ENCODE assay signal across 11 cellular contexts in genomic region chr6:150001295-150001990, GRCh38. TPM values are rescaled to one million over a fixed set of nuclear protein-coding genes. Genes with fewer than 3 reads are reported as not detected.
DNase-seq lines count a peak whose midpoint lies in the region; ATAC-seq and TF ChIP-seq lines count a peak whose summit lies in the region.
"Had no signal": no experiment of that assay in that cellular context is flagged by ENCODE, and none has a peak within 500 bp of the region (broad histone marks: within the 10 kb centered on the region; RNA-seq: fewer than 3 reads in every experiment).

No MANE protein-coding gene starts in this region.

- no peaks in the 10 kb centered on the region for H3K36me3 ChIP-seq in left ventricle myocardium inferior

- no peaks in the 10 kb centered on the region for H3K9me3 ChIP-seq in left ventricle myocardium inferior (replicated peaks)

- TF ChIP-seq CTCF in natural killer cell (IDR thresholded peaks at IDR 0.05) (no peak), left ventricle myocardium inferior (IDR thresholded peaks at IDR 0.05; ENCODE audit: borderline replicate concordance) (no peak)

- intact Hi-C loops in activated CD4-positive, alpha-beta T cell treated with anti-CD3 and anti-CD28 coated beads, Interleukin-2, amount 10 ng/mL, durations not matched to agents 24 days and 14 days (cut with micrococcal nuclease) = loop anchor here (1.0 to 10.0 kb wide), 7 partner anchors 10 to 866 kb away; partner anchors contain the start of genes LATS1, MTHFD1L, NUP43 and PCMT1
- intact Hi-C loops in natural killer cell (cut with micrococcal nuclease) = loop anchor here (5.0 kb wide), 1 partner anchor 39 kb away; the partner anchor contains the start of gene ULBP1
- intact Hi-C loops in left ventricle myocardium inferior (cut with micrococcal nuclease) = no loop called here

- peaks cover 29% of the 10 kb centered on the region for H3K27me3 Mint-ChIP-seq in activated CD4-positive, alpha-beta T cell treated with anti-CD3 and anti-CD28 coated beads, Interleukin-2, amount 10 ng/mL, durations not matched to agents 24 days and 14 days
- peaks cover 14 to 17% of the 10 kb centered on the region in 2 donors for H3K27me3 Mint-ChIP-seq in natural killer cell (ENCODE audit: low read depth in 2 of 2)

- H3K4me3 ChIP-seq in left ventricle myocardium inferior = no peak overlapping the region

- H3K9me3 Mint-ChIP-seq in activated CD4-positive, alpha-beta T cell treated with anti-CD3 and anti-CD28 coated beads, Interleukin-2, amount 10 ng/mL, durations not matched to agents 24 days and 14 days = peaks cover 4% of the 10 kb centered on the region
- no peaks in the 10 kb centered on the region for H3K9me3 Mint-ChIP-seq in natural killer cell

- DNase-seq in activated CD4-positive, alpha-beta T cell treated with anti-CD3 and anti-CD28 coated beads, Interleukin-2, amount 10 ng/mL, durations not matched to agents 24 days and 14 days = peak; percentile 83
- DNase-seq in activated CD4-positive, alpha-beta T cell treated with anti-CD3 and anti-CD28 coated beads, Interleukin-2, amount 50 U/mL, for 4 hours = no peak
- DNase-seq in natural killer cell = no peak
- DNase-seq in NCI-H2107 (lab: John Stamatoyannopoulos, UW) = no peak
- no peak for DNase-seq in NOMO-1 treated with dmso at 0.1 percent for 144 hours (lab: John Stamatoyannopoulos, UW; ENCODE audit: unreplicated experiment)
- DNase-seq in left ventricle myocardium inferior = no peak
- DNase-seq: activated gamma-delta T cell treated with Interleukin-2 at 50 U/mL for 16 hours, H7, KBM-7 had no signal

- H3K27me3 ChIP-seq in left ventricle myocardium inferior (ENCODE audit: low read depth) = peaks cover 80% of the 10 kb centered on the region

- peaks cover 14% of the 10 kb centered on the region for H3K36me3 Mint-ChIP-seq in activated CD4-positive, alpha-beta T cell treated with anti-CD3 and anti-CD28 coated beads, Interleukin-2, amount 10 ng/mL, durations not matched to agents 24 days and 14 days (ENCODE audit: low read depth)
- no peaks in the 10 kb centered on the region for H3K36me3 Mint-ChIP-seq in natural killer cell

- H3K4me1 Mint-ChIP-seq in activated CD4-positive, alpha-beta T cell treated with anti-CD3 and anti-CD28 coated beads, Interleukin-2, amount 10 ng/mL, durations not matched to agents 24 days and 14 days = peaks cover 46% of the 10 kb centered on the region
- H3K4me1 Mint-ChIP-seq in natural killer cell = peaks cover 25 to 56% of the 10 kb centered on the region in 2 donors

- peak; percentile 39 for ATAC-seq in GM21619 (IDR thresholded peaks at IDR 0.05; ENCODE audit: unreplicated experiment)
- peak; percentile 50 for ATAC-seq in HG03575 (IDR thresholded peaks at IDR 0.05; ENCODE audit: extremely low read depth, insufficient number of reproducible peaks, low FRiP score, unreplicated experiment)
- peak in 1 of 3 donors; percentile 15 for ATAC-seq in natural killer cell

- H3K27ac ChIP-seq in left ventricle myocardium inferior (replicated peaks) = no peak overlapping the region

- peak overlapping the region; percentile 52 for H3K27ac Mint-ChIP-seq in activated CD4-positive, alpha-beta T cell treated with anti-CD3 and anti-CD28 coated beads, Interleukin-2, amount 10 ng/mL, durations not matched to agents 24 days and 14 days
- peak overlapping the region; percentile 29 to 86 for H3K27ac Mint-ChIP-seq in natural killer cell

- H3K4me3 Mint-ChIP-seq in activated CD4-positive, alpha-beta T cell treated with anti-CD3 and anti-CD28 coated beads, Interleukin-2, amount 10 ng/mL, durations not matched to agents 24 days and 14 days = peak overlapping the region; percentile 70
- peak overlapping the region; percentile 2 for H3K4me3 Mint-ChIP-seq in natural killer cell

- H3K4me1 ChIP-seq in left ventricle myocardium inferior = peaks cover 18% of the 10 kb centered on the region

RNA-seq across cellular contexts. Expression of gene RAET1L, which starts 23.9 kb away (rescaled TPM):
- total RNA-seq in activated CD4-positive, alpha-beta T cell treated with anti-CD3 and anti-CD28 coated beads, Interleukin-2, amount 10 ng/mL, durations not matched to agents 24 days and 14 days = not detected in 2 replicates
- total RNA-seq in natural killer cell = not detected
- not detected for total RNA-seq in left ventricle myocardium inferior
- total RNA-seq: H7 had no signal

RNA-seq across cellular contexts. Expression of gene ULBP1, which starts 37.7 kb away (rescaled TPM):
- total RNA-seq in activated CD4-positive, alpha-beta T cell treated with anti-CD3 and anti-CD28 coated beads, Interleukin-2, amount 10 ng/mL, durations not matched to agents 24 days and 14 days = 0.49 and 0.76 TPM in 2 replicates
- total RNA-seq in natural killer cell (under 1 TPM in 2 of 3 donors, not detected in 1; 0.18 to 0.23 TPM), left ventricle myocardium inferior (0.38 TPM)

RNA-seq across cellular contexts. Expression of gene ULBP2, which starts 59.6 kb away (rescaled TPM):
- total RNA-seq in activated CD4-positive, alpha-beta T cell treated with anti-CD3 and anti-CD28 coated beads, Interleukin-2, amount 10 ng/mL, durations not matched to agents 24 days and 14 days = 0.40 and 0.47 TPM in 2 replicates
- total RNA-seq in natural killer cell = 1 to 10 TPM in 2 of 3 donors, under 1 TPM in 1; 0.98 to 2.4 (median 2.4) TPM
- 0.93 TPM for total RNA-seq in left ventricle myocardium inferior
- total RNA-seq: H7 had no signal
